32 cellular contexts compared by ENCODE assay signal in the genomic region with DNA sequence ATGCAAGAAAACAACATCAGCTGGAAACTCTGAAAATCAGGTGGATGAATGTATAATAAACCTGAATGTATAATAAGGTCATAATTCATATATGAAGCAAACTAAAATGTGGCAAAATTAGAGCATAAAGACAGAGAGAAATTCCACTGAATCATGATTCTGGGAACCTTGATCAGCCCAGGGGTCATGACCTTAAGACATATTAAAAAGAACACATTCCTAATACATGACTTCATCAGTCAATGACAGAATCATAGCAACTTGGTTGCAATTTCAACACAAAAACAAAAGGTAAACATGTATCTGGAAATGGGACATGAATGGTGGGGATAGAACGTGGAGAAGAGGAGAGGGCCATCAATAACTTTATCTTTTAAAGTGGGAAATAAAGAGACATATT. TPM values are rescaled to one million over a fixed set of nuclear protein-coding genes. Genes with fewer than 3 reads are reported as not detected.
DNase-seq lines count a peak whose midpoint lies in the region; ATAC-seq and TF ChIP-seq lines count a peak whose summit lies in the region.
"Had no signal": no experiment of that assay in that cellular context is flagged by ENCODE, and none has a peak within 500 bp of the region (broad histone marks: within the 10 kb centered on the region; RNA-seq: fewer than 3 reads in every experiment).

No MANE protein-coding gene starts in this region.

- H3K27ac Mint-ChIP-seq in activated B cell treated with CpG ODN at 0.5 μM for 24 hours, result peak overlapping the region; percentile 37
- H3K27ac Mint-ChIP-seq in activated T-cell treated with anti-CD3 and anti-CD28 coated beads, Interleukin-2, amount 50 U/mL, for 72 hours, result no peak overlapping the region
- H3K27ac Mint-ChIP-seq: activated CD4-positive, alpha-beta memory T cell treated with anti-CD3 and anti-CD28 coated beads, Interleukin-2, amount 10 ng/mL, durations not matched to agents 7 days and 5 days; activated naive CD4-positive, alpha-beta T cell treated with anti-CD3 and anti-CD28 coated beads, Interleukin-2, amount 50 U/mL, for 72 hours; activated T-helper 17 cell treated with anti-CD3 and anti-CD28 coated beads, Interleukin-2, amount 50 U/mL, for 72 hours; dendritic cell treated with granulocyte-macrophage colony-stimulating factor and Interleukin-4, amounts not matched to agents 40 ng/mL and 50 ng/mL, for 4 days; nephron had no signal

- DNase-seq in HS-27A (ENCODE audit: low read depth), result peak; percentile 15
- no peak for DNase-seq in activated B cell treated with CpG ODN at 0.5 μM for 24 hours
- DNase-seq in glomerular visceral epithelial cell (ENCODE audit: extremely low spot score), result peak; percentile 16
- DNase-seq in stomach, result no peak
- DNase-seq in NCI-H446 (lab: John Stamatoyannopoulos, UW), result no peak
- DNase-seq in activated T-cell treated with anti-CD3 and anti-CD28 coated beads, Interleukin-2, amount 50 U/mL, for 72 hours, result no peak
- DNase-seq: activated CD4-positive, alpha-beta memory T cell treated with anti-CD3 and anti-CD28 coated beads, Interleukin-2, amount 10 ng/mL, durations not matched to agents 7 days and 5 days; activated CD4-positive, alpha-beta T cell treated with anti-CD3 and anti-CD28 coated beads for 1 hour; activated CD8-positive, alpha-beta memory T cell treated with anti-CD3 and anti-CD28 coated beads, Interleukin-2, amount 50 U/mL, for 48 hours; AML-193; aorta; caudate nucleus; CD8-positive, alpha-beta memory T cell; DMS79; Karpas-422; left ventricle myocardium superior; MV-4-11; NCI-H2171; NCI-H524; NK-92 treated with Interleukin-12 subunit alpha and Interleukin-12 subunit beta, amount 100 ng/mL, for 24 hours; ovary; stimulated activated CD4-positive, alpha-beta T cell treated with anti-CD3 and anti-CD28 coated beads, Interleukin-2, amount 100 ng/mL, for 24 hours; transverse colon had no signal

- no peak for TF ChIP-seq EP300 in stomach (IDR thresholded peaks at IDR 0.05)

- no peaks in the 10 kb centered on the region for H3K9me3 Mint-ChIP-seq in activated B cell treated with CpG ODN at 0.5 μM for 24 hours
- H3K9me3 Mint-ChIP-seq in activated T-cell treated with anti-CD3 and anti-CD28 coated beads, Interleukin-2, amount 50 U/mL, for 72 hours, result peaks cover 0 to 11% of the 10 kb centered on the region in 2 donors
- H3K9me3 Mint-ChIP-seq: activated CD4-positive, alpha-beta memory T cell treated with anti-CD3 and anti-CD28 coated beads, Interleukin-2, amount 10 ng/mL, durations not matched to agents 7 days and 5 days; activated T-helper 17 cell treated with anti-CD3 and anti-CD28 coated beads, Interleukin-2, amount 50 U/mL, for 72 hours; CD8-positive, alpha-beta memory T cell; dendritic cell treated with granulocyte-macrophage colony-stimulating factor and Interleukin-4, amounts not matched to agents 40 ng/mL and 50 ng/mL, for 4 days had no signal

- 73 to 95% (median 85%) methylated on average over 1 of the region's 1 CpG for WGBS in stomach, 5 donors

- ATAC-seq in activated B cell treated with CpG ODN at 0.5 μM for 24 hours (ENCODE audit: low read depth) (no peak), GM21717 (IDR thresholded peaks at IDR 0.05; ENCODE audit: unreplicated experiment) (no peak)
- no peak for ATAC-seq in activated T-cell treated with anti-CD3 and anti-CD28 coated beads, Interleukin-2, amount 50 U/mL, for 72 hours (replicated peaks in 1 of 2)
- ATAC-seq: activated naive CD4-positive, alpha-beta T cell treated with anti-CD3 and anti-CD28 coated beads, Interleukin-2, amount 50 U/mL, for 72 hours; activated T-helper 17 cell treated with anti-CD3 and anti-CD28 coated beads, Interleukin-2, amount 50 U/mL, for 72 hours; HCT116; left ventricle myocardium superior; Panc1 had no signal

- H3K27me3 ChIP-seq in ACC112 (ENCODE audit: insufficient read depth, low read length), result no peaks in the 10 kb centered on the region
- H3K27me3 ChIP-seq in stomach, result no peaks in the 10 kb centered on the region
- H3K27me3 ChIP-seq: ovary, right atrium auricular region, transverse colon had no signal

- no peak overlapping the region for H3K4me3 Mint-ChIP-seq in activated B cell treated with CpG ODN at 0.5 μM for 24 hours
- H3K4me3 Mint-ChIP-seq in activated T-cell treated with anti-CD3 and anti-CD28 coated beads, Interleukin-2, amount 50 U/mL, for 72 hours, result no peak overlapping the region
- H3K4me3 Mint-ChIP-seq: activated CD4-positive, alpha-beta memory T cell treated with anti-CD3 and anti-CD28 coated beads, Interleukin-2, amount 10 ng/mL, durations not matched to agents 7 days and 5 days; activated T-helper 17 cell treated with anti-CD3 and anti-CD28 coated beads, Interleukin-2, amount 50 U/mL, for 72 hours; CD8-positive, alpha-beta memory T cell; dendritic cell treated with granulocyte-macrophage colony-stimulating factor and Interleukin-4, amounts not matched to agents 40 ng/mL and 50 ng/mL, for 4 days; nephron had no signal

- peaks cover 71% of the 10 kb centered on the region for H3K4me1 Mint-ChIP-seq in activated B cell treated with CpG ODN at 0.5 μM for 24 hours
- peaks cover 4% of the 10 kb centered on the region for H3K4me1 Mint-ChIP-seq in activated T-cell treated with anti-CD3 and anti-CD28 coated beads, Interleukin-2, amount 50 U/mL, for 72 hours (ENCODE audit: low read depth)
- H3K4me1 Mint-ChIP-seq: activated CD4-positive, alpha-beta memory T cell treated with anti-CD3 and anti-CD28 coated beads, Interleukin-2, amount 10 ng/mL, durations not matched to agents 7 days and 5 days; activated T-helper 17 cell treated with anti-CD3 and anti-CD28 coated beads, Interleukin-2, amount 50 U/mL, for 72 hours; CD8-positive, alpha-beta memory T cell had no signal

- no peak overlapping the region; the same call in 1 of the 2 replicates for H3K4me3 ChIP-seq in ACC112 (ENCODE audit: low read depth, low read length)
- no peak overlapping the region for H3K4me3 ChIP-seq in stomach
- H3K4me3 ChIP-seq: ovary, right atrium auricular region, transverse colon had no signal

- H3K36me3 Mint-ChIP-seq in activated B cell treated with CpG ODN at 0.5 μM for 24 hours (ENCODE audit: low read depth), result peaks cover 94% of the 10 kb centered on the region
- peaks cover 1 to 15% of the 10 kb centered on the region in 2 donors for H3K36me3 Mint-ChIP-seq in activated T-cell treated with anti-CD3 and anti-CD28 coated beads, Interleukin-2, amount 50 U/mL, for 72 hours (ENCODE audit: insufficient read depth in 2 of 2)

- H2AFZ ChIP-seq in ACC112 (ENCODE audit: low read length, unreplicated experiment), result no peak overlapping the region

- TF ChIP-seq POLR2A in stomach (IDR thresholded peaks at IDR 0.05), result no peak

- H3K27ac ChIP-seq in ACC112 (ENCODE audit: low read depth, low read length), result peak overlapping the region; percentile 27; the same call in 1 of the 2 replicates
- H3K27ac ChIP-seq in stomach, result no peak overlapping the region
- H3K27ac ChIP-seq: ovary, right atrium auricular region, transverse colon had no signal

- POLR2A ChIA-PET in activated B cell treated with CpG ODN at 0.5 μM for 24 hours (lab: Charles Lee), result no interaction called here

- CTCF ChIA-PET in activated B cell treated with CpG ODN at 0.5 μM for 24 hours (lab: Charles Lee), result interaction anchor here (0.5 kb wide), 1 partner anchor 120 kb away, joined by 5 read pairs; no protein-coding TSS in a partner anchor

- no peaks in the 10 kb centered on the region for H3K79me2 ChIP-seq in ACC112 (ENCODE audit: control insufficient read depth, insufficient read depth, low read length, unreplicated experiment)

- no peaks in the 10 kb centered on the region for H3K9me3 ChIP-seq in stomach
- H3K9me3 ChIP-seq: ovary, right atrium auricular region, transverse colon had no signal

- peaks cover 24% of the 10 kb centered on the region for H3K4me1 ChIP-seq in ACC112 (ENCODE audit: control insufficient read depth, insufficient read depth, low read length, unreplicated experiment)
- no peaks in the 10 kb centered on the region for H3K4me1 ChIP-seq in stomach
- H3K4me1 ChIP-seq: right atrium auricular region, transverse colon had no signal

- H3K27me3 Mint-ChIP-seq in activated B cell treated with CpG ODN at 0.5 μM for 24 hours, result no peaks in the 10 kb centered on the region
- no peaks in the 10 kb centered on the region for H3K27me3 Mint-ChIP-seq in activated T-cell treated with anti-CD3 and anti-CD28 coated beads, Interleukin-2, amount 50 U/mL, for 72 hours (ENCODE audit: low read depth)
- H3K27me3 Mint-ChIP-seq: dendritic cell treated with granulocyte-macrophage colony-stimulating factor and Interleukin-4, amounts not matched to agents 40 ng/mL and 50 ng/mL, for 4 days had no signal

- no peaks in the 10 kb centered on the region for H3K36me3 ChIP-seq in ACC112 (ENCODE audit: insufficient read depth, low read length)
- H3K36me3 ChIP-seq in stomach, result no peaks in the 10 kb centered on the region
- H3K36me3 ChIP-seq: ovary, right atrium auricular region, transverse colon had no signal

- TF ChIP-seq CTCF in activated B cell treated with CpG ODN at 0.5 μM for 24 hours (IDR thresholded peaks at IDR 0.05) (no peak), stomach (IDR thresholded peaks at IDR 0.05) (no peak)

- intact Hi-C loops in activated B cell treated with CpG ODN at 0.5 μM for 24 hours (cut with micrococcal nuclease), result no loop called here
- intact Hi-C loops in stomach (cut with DNase I; ENCODE audit: low total_unique reads), result no loop called here

RNA-seq across cellular contexts. Expression of a gene that starts 17.6 kb away (rescaled TPM):
- 228 and 271 TPM in 2 replicates for total RNA-seq in activated B cell treated with CpG ODN at 0.5 μM for 24 hours
- total RNA-seq in stomach, result 10 to 100 TPM; 14.3 to 78.8 (median 29.7) TPM
- 1 to 10 TPM; 1.4 to 2.1 (median 1.5) TPM for polyA plus RNA-seq in stomach
- 1 to 10 TPM in 1 of 2 donors, under 1 TPM in 1; 0.39 to 2.6 TPM for total RNA-seq in activated T-cell treated with anti-CD3 and anti-CD28 coated beads, Interleukin-2, amount 50 U/mL, for 72 hours

Comparison
In these comparisons a context has a peak if more than half of its experiments do, and no peak if none do; other contexts are left out.
1. DNase-seq: peak in HS-27A (single experiment) and glomerular visceral epithelial cell (single experiment); none in activated B cell treated with CpG ODN at 0.5 μM for 24 hours (single experiment), stomach (single experiment), NCI-H446 (0 of 2) and activated T-cell treated with anti-CD3 and anti-CD28 coated beads, Interleukin-2, amount 50 U/mL, for 72 hours (0 of 2).
2. RNA of a gene that starts 17.6 kb away (total RNA-seq): 228 to 271 TPM in activated B cell treated with CpG ODN at 0.5 μM for 24 hours and 14.3 to 78.8 TPM in stomach; 0.39 to 2.6 TPM in activated T-cell treated with anti-CD3 and anti-CD28 coated beads, Interleukin-2, amount 50 U/mL, for 72 hours; every median in the first group is over 4 times any median in the second.